ENCODE assay signal across 26 cellular contexts in genomic region chr9:120080781-120081180, GRCh38.
DNase-seq lines count a peak whose midpoint lies in the region; ATAC-seq and TF ChIP-seq lines count a peak whose summit lies in the region.
"Had no signal": no experiment of that assay in that cellular context is flagged by ENCODE, and none has a peak within 500 bp of the region (broad histone marks: within the 10 kb centered on the region; RNA-seq: fewer than 3 reads in every experiment).

No MANE protein-coding gene starts in this region.

- H3K9ac ChIP-seq in H9 (ENCODE audit: extremely low read depth, insufficient read length, low read length), result no peak overlapping the region

- no peak overlapping the region for H3K23ac ChIP-seq in H9 (ENCODE audit: insufficient read length, low read depth, low read length)

- no peak overlapping the region for H3K4ac ChIP-seq in H9 (ENCODE audit: low read depth, low read length)

- no peaks in the 10 kb centered on the region for H3K23me2 ChIP-seq in H9 (ENCODE audit: insufficient read length, low read depth, low read length, poor library complexity, severe bottlenecking)

- H4K91ac ChIP-seq in H9 (ENCODE audit: insufficient read length, low read depth, low read length), result no peak overlapping the region

- no peak overlapping the region for H2BK20ac ChIP-seq in H9 (ENCODE audit: low read depth, low read length, poor library complexity, severe bottlenecking)

- ATAC-seq in HG03439 (IDR thresholded peaks at IDR 0.05; ENCODE audit: unreplicated experiment), result no peak
- ATAC-seq: activated CD8-positive, alpha-beta T cell treated with anti-CD3 and anti-CD28 coated beads for 36 hours; body of pancreas; foreskin keratinocyte; K562; left ventricle myocardium superior; natural killer cell treated with Interleukin-12 subunit alpha and Interleukin-12 subunit beta and Interleukin-15 and Interleukin-18, amount 100 ng/mL, for 72 hours; pancreas; sciatic nerve had no signal

- H3K18ac ChIP-seq in H9 (ENCODE audit: insufficient read length, low read depth, low read length), result no peak overlapping the region

- no peak for TF ChIP-seq POLR2A in tibial nerve (IDR thresholded peaks at IDR 0.05)

- H3K9me3 Mint-ChIP-seq in H9, result peaks cover 22% of the 10 kb centered on the region in 2 experiments

- H3K56ac ChIP-seq in H9 (ENCODE audit: insufficient read length, low read depth, low read length), result no peak overlapping the region

- H3K27ac Mint-ChIP-seq in H9, result peak overlapping the region in 1 of 3 experiments; percentile 67; a peak in 2 of 7 replicates
- H3K27ac Mint-ChIP-seq: activated CD8-positive, alpha-beta T cell treated with anti-CD3 and anti-CD28 coated beads for 36 hours; natural killer cell treated with Interleukin-12 subunit alpha and Interleukin-12 subunit beta and Interleukin-15 and Interleukin-18, amount 100 ng/mL, for 72 hours had no signal

- no peaks in the 10 kb centered on the region for H3K4me1 ChIP-seq in tibial nerve
- peaks cover 4% of the 10 kb centered on the region; the same call in 1 of the 2 replicates for H3K4me1 ChIP-seq in H9 (ENCODE audit: insufficient read depth, low read length)
- H3K4me1 ChIP-seq: body of pancreas, Caco-2, foreskin keratinocyte, pancreas, stomach had no signal

- no peaks in the 10 kb centered on the region; the same call in 1 of the 2 replicates for H3K79me2 ChIP-seq in H9 (ENCODE audit: insufficient read depth, low read length)
- H3K79me2 ChIP-seq: hepatocyte had no signal

- H2BK5ac ChIP-seq in H9 (ENCODE audit: insufficient read length, low read length), result no peak overlapping the region

- no peak overlapping the region for H2AFZ ChIP-seq in H9 (ENCODE audit: low read length)
- H2AFZ ChIP-seq: hepatocyte had no signal

- no peak overlapping the region for H3T11ph ChIP-seq in H9 (ENCODE audit: low read length)

- H2BK120ac ChIP-seq in H9 (ENCODE audit: low read depth, low read length, poor library complexity, severe bottlenecking), result no peak overlapping the region

- no peaks in the 10 kb centered on the region for H3K27me3 ChIP-seq in tibial nerve
- H3K27me3 ChIP-seq in H9 (ENCODE audit: insufficient read depth, low read length), result no peaks in the 10 kb centered on the region
- H3K27me3 ChIP-seq: body of pancreas, foreskin keratinocyte, hepatocyte had no signal

- no peak for TF ChIP-seq EP300 in tibial nerve (IDR thresholded peaks at IDR 0.05)

- no peak overlapping the region for H4K8ac ChIP-seq in H9 (replicated peaks; ENCODE audit: insufficient read length, low read depth, low read length)

- peaks cover 11 to 23% (median 13%) of the 10 kb centered on the region in 3 experiments for H3K36me3 Mint-ChIP-seq in H9 (ENCODE audit: insufficient read depth in 1 of 3, low read depth in 3 of 3)

- no peak overlapping the region for H3K14ac ChIP-seq in H9 (ENCODE audit: insufficient read depth, low read length)

- H3K4me1 Mint-ChIP-seq in H9, result peaks cover 62 to 73% of the 10 kb centered on the region in 2 experiments

- H3K4me3 Mint-ChIP-seq in H9, result no peak overlapping the region
- H3K4me3 Mint-ChIP-seq: activated CD8-positive, alpha-beta T cell treated with anti-CD3 and anti-CD28 coated beads for 36 hours; natural killer cell treated with Interleukin-12 subunit alpha and Interleukin-12 subunit beta and Interleukin-15 and Interleukin-18, amount 100 ng/mL, for 72 hours had no signal

- H4K5ac ChIP-seq in H9 (ENCODE audit: insufficient read length, low read depth, low read length), result no peak overlapping the region

- H3K36me3 ChIP-seq in tibial nerve, result no peaks in the 10 kb centered on the region
- H3K36me3 ChIP-seq: pancreas, stomach had no signal

- DNase-seq in NCI-H524 (lab: John Stamatoyannopoulos, UW) (peak; percentile 25 to 48), NCI-H524 treated with DMSO at 0.1 percent for 48 hours (lab: John Stamatoyannopoulos, UW) (no peak), NCI-H2107 treated with DMSO at 0.1 percent for 48 hours (lab: John Stamatoyannopoulos, UW; ENCODE audit: unreplicated experiment) (peak; percentile 59), NCI-H774 (lab: John Stamatoyannopoulos, UW) (peak; percentile 85), tibial nerve (ENCODE audit: low spot score in 2 of 2) (no peak), H9 (no peak), HK-2 (ENCODE audit: unreplicated experiment) (no peak)
- DNase-seq: activated CD8-positive, alpha-beta T cell treated with anti-CD3 and anti-CD28 coated beads for 36 hours; activated gamma-delta T cell treated with Interleukin-2 at 50 U/mL for 16 hours; body of pancreas; Caco-2; effector CD8-positive, alpha-beta T cell; erythroblast; foreskin keratinocyte; left ventricle myocardium superior; midbrain; NCI-H446 treated with DMSO at 0.1 percent for 48 hours; pancreas; stomach; T1000; trophoblast cell had no signal

- no peak overlapping the region for H2AK5ac ChIP-seq in H9 (ENCODE audit: insufficient read length, low read length)

- TF ChIP-seq CTCF in tibial nerve (IDR thresholded peaks at IDR 0.05) (no peak), H9 (conservative IDR thresholded peaks at IDR 0.05) (no peak)

- H3K4me3 ChIP-seq in tibial nerve, result no peak overlapping the region
- H3K4me3 ChIP-seq: body of pancreas, hepatocyte, K562, pancreas, stomach had no signal

- H3K4me2 ChIP-seq in H9 (ENCODE audit: insufficient read depth, insufficient read length, low read length), result no peak overlapping the region
- H3K4me2 ChIP-seq: hepatocyte had no signal

- H3K9me3 ChIP-seq in tibial nerve, result peaks cover 0 to 18% (median 0%) of the 10 kb centered on the region in 4 donors
- peaks cover 2% of the 10 kb centered on the region for H3K9me3 ChIP-seq in H9 (ENCODE audit: control insufficient read depth, low read depth, low read length)
- H3K9me3 ChIP-seq: body of pancreas, Caco-2, pancreas had no signal

- no peak overlapping the region for H2BK15ac ChIP-seq in H9 (ENCODE audit: low read depth, low read length)

- H3K27ac ChIP-seq in tibial nerve (no peak overlapping the region), H9 (ENCODE audit: insufficient read length, low read depth, low read length) (no peak overlapping the region)
- H3K27ac ChIP-seq: body of pancreas, foreskin keratinocyte, hepatocyte, pancreas, stomach had no signal

- no peaks in the 10 kb centered on the region for H3K79me1 ChIP-seq in H9 (ENCODE audit: insufficient read depth, low read depth, low read length, poor library complexity, severe bottlenecking)

- WGBS in tibial nerve, 2 donors, result 21 to 25% methylated on average over 7 of the region's 7 CpGs
- no CpG with 5 or more reads among the region's 7 CpGs for WGBS in H9 (ENCODE audit: extremely low coverage, insufficient read length, low lambda C conversion rate)

- peaks cover 44% of the 10 kb centered on the region for H3K27me3 Mint-ChIP-seq in H9 (ENCODE audit: low read depth)

- no peaks in the 10 kb centered on the region for H4K20me1 ChIP-seq in H9 (ENCODE audit: control insufficient read depth, insufficient read depth, insufficient read length)

- no peak overlapping the region for H2BK12ac ChIP-seq in H9 (ENCODE audit: insufficient read length, low read depth, low read length)

Comparison
In these comparisons a context has a peak if more than half of its experiments do, and no peak if none do; other contexts are left out.
1. DNase-seq: peak in NCI-H524 (2 of 2), NCI-H2107 treated with DMSO at 0.1 percent for 48 hours (single experiment) and NCI-H774 (single experiment); none in NCI-H524 treated with DMSO at 0.1 percent for 48 hours (single experiment), tibial nerve (0 of 2), H9 (single experiment) and HK-2 (single experiment).